Comparison of ENCODE assay signal across 28 cellular contexts in the genomic region with DNA sequence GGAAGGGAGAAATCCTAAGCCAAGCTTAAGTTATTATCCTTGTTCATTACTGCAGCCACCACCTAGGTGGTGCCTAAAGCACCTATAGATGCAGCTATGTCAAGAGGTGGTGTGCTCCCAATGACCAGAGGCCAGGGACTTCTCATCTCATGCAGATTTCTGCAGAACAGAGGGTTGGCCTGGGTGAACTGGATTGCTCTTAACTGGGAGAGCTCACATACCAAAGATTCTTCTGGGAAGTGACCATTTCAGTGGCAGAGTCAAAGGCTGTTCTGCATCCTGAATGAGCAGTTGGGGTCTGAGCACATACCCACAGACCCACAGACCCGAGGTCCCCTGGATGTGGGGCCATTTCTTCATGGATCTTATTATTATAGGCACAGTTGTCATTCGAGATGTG. TPM values are rescaled to one million over a fixed set of nuclear protein-coding genes. Genes with fewer than 3 reads are reported as not detected.
"Had no signal": no experiment of that assay in that cellular context is flagged by ENCODE, and none has a peak within 500 bp of the region (broad histone marks: within the 10 kb centered on the region; RNA-seq: fewer than 3 reads in every experiment).

No MANE protein-coding gene starts in this region.

- H3K9me3 Mint-ChIP-seq: activated T-cell treated with anti-CD3 and anti-CD28 coated beads, Interleukin-2, amount 50 U/mL, for 24 hours; activated T-helper 17 cell treated with anti-CD3 and anti-CD28 coated beads, Interleukin-2, amount 50 U/mL, for 72 hours; memory B cell; neural crest cell had no signal

- H3K36me3 Mint-ChIP-seq: activated naive CD8-positive, alpha-beta T cell; memory B cell had no signal

- H3K4me3 Mint-ChIP-seq: activated T-cell treated with anti-CD3 and anti-CD28 coated beads, Interleukin-2, amount 50 U/mL, for 24 hours; memory B cell had no signal

- DNase-seq: activated CD4-positive, alpha-beta T cell treated with anti-CD3 and anti-CD28 coated beads for 1 hour; activated CD4-positive, alpha-beta T cell treated with anti-CD3 and anti-CD28 coated beads, Interleukin-2, amount 50 U/mL, for 1 hour; activated CD8-positive, alpha-beta memory T cell treated with anti-CD3 and anti-CD28 coated beads, Interleukin-2, amount 50 U/mL, for 4 hours; activated T-cell treated with anti-CD3 and anti-CD28 coated beads, Interleukin-2, amount 50 U/mL, for 24 hours; adrenal gland; central memory CD4-positive, alpha-beta T cell; effector memory CD4-positive, alpha-beta T cell; foreskin melanocyte; retina; sigmoid colon; spleen; stimulated activated CD4-positive, alpha-beta T cell treated with anti-CD3 and anti-CD28 coated beads, Interleukin-4, amount 100 ng/mL, for 1 hour; stimulated activated naive CD4-positive, alpha-beta T cell; SW 1271; T-helper 2 cell had no signal

- H3K27ac Mint-ChIP-seq: activated naive CD8-positive, alpha-beta T cell; activated T-cell treated with anti-CD3 and anti-CD28 coated beads, Interleukin-2, amount 50 U/mL, for 24 hours; activated T-helper 17 cell treated with anti-CD3 and anti-CD28 coated beads, Interleukin-2, amount 50 U/mL, for 72 hours; memory B cell had no signal

- H2AFZ ChIP-seq: hepatocyte had no signal

- H3K36me3 ChIP-seq: adrenal gland, ascending aorta, sigmoid colon, spleen had no signal

- ATAC-seq: activated T-helper 17 cell treated with anti-CD3 and anti-CD28 coated beads, Interleukin-2, amount 50 U/mL, for 72 hours; esophagus mucosa had no signal

- H3K4me3 ChIP-seq: adrenal gland, ascending aorta, hepatocyte, sigmoid colon, spleen had no signal

- H3K4me2 ChIP-seq: hepatocyte had no signal

- FAIRE-seq: colon, endothelial cell of umbilical vein had no signal

- H3K9me3 ChIP-seq: adrenal gland, ascending aorta, sigmoid colon, spleen had no signal

- H3K27ac ChIP-seq: adrenal gland, ascending aorta, hepatocyte, sigmoid colon, spleen had no signal

- H3K79me2 ChIP-seq: hepatocyte had no signal

RNA-seq across cellular contexts. Expression of a gene that starts 2.1 kb away (rescaled TPM):
- total RNA-seq: activated T-helper 17 cell treated with anti-CD3 and anti-CD28 coated beads, Interleukin-2, amount 50 U/mL, for 72 hours; dermis microvascular lymphatic vessel endothelial cell; endothelial cell of umbilical vein; esophagus mucosa; hepatocyte; mononuclear cell; myocyte; neural crest cell; osteoblast; sigmoid colon; spleen had no signal
- polyA plus RNA-seq: endothelial cell of umbilical vein, spleen had no signal
